In genomic region chr4:103099691-103100392, GRCh38 we compare ENCODE assay signal across 8 cellular contexts. TPM values are rescaled to one million over a fixed set of nuclear protein-coding genes. Genes with fewer than 3 reads are reported as not detected.
A peak's percentile ranks its signal among the peaks of the same experiment; 100 is the strongest.
DNase-seq lines count a peak whose midpoint lies in the region; ATAC-seq and TF ChIP-seq lines count a peak whose summit lies in the region.

Gene BDH2 (minus strand): TSS chr4:103099834. CDS start chr4:103096254, 3,580 bp downstream.

- H3K36me3 Mint-ChIP-seq in mesothelial cell of epicardium = peaks cover 4% of the 10 kb centered on the region

- DNase-seq in DMS79 (lab: John Stamatoyannopoulos, UW) (peak; percentile 34), HPDE6-E6E7 (ENCODE audit: extremely low spot score) (peak; percentile 76), NCI-H82 treated with DMSO at 0.1 percent for 48 hours (lab: John Stamatoyannopoulos, UW; ENCODE audit: unreplicated experiment) (peak; percentile 78), epithelial cell of proximal tubule (ENCODE audit: low read depth) (peak; percentile 93), mesothelial cell of epicardium (ENCODE audit: low spot score in 2 of 2, unreplicated experiment in 2 of 2) (no peak)
- peak; percentile 31 for DNase-seq in activated CD8-positive, alpha-beta memory T cell treated with anti-CD3 and anti-CD28 coated beads, Interleukin-2, amount 50 U/mL, for 1 hour (ENCODE audit: extremely low read depth)

- peak within 1 kb of the TSS; percentile 62 for H3K4me3 ChIP-seq in epithelial cell of proximal tubule (ENCODE audit: low read depth, low read length)

- H3K27ac Mint-ChIP-seq in mesothelial cell of epicardium = peak within 1 kb of the TSS; percentile 90

- peak within 1 kb of the TSS; percentile 50 for H3K27ac ChIP-seq in temporal lobe (ENCODE audit: low read depth, low read length)

- peak within 1 kb of the TSS; percentile 83 for H3K4me3 Mint-ChIP-seq in mesothelial cell of epicardium

- TF ChIP-seq CTCF in epithelial cell of proximal tubule (conservative IDR thresholded peaks at IDR 0.05; ENCODE audit: low read depth, low read length) (peak; percentile 69), mesothelial cell of epicardium (IDR thresholded peaks at IDR 0.05; ENCODE audit: unreplicated experiment) (peak; percentile 91)

- no peaks in the 10 kb centered on the region for H3K9me3 Mint-ChIP-seq in mesothelial cell of epicardium

- H3K4me1 Mint-ChIP-seq in mesothelial cell of epicardium = peaks cover 29% of the 10 kb centered on the region

- ATAC-seq in GM21360 (IDR thresholded peaks at IDR 0.05; ENCODE audit: unreplicated experiment) = peak; percentile 96

- H3K27me3 Mint-ChIP-seq in mesothelial cell of epicardium (ENCODE audit: low read depth) = no peaks in the 10 kb centered on the region

RNA-seq across cellular contexts. Expression of gene BDH2, which starts in this region (rescaled TPM):
- 29.4 and 78.4 TPM in 2 replicates for total RNA-seq in epithelial cell of proximal tubule
- 102 to 105 TPM (median 103 TPM) in 3 replicates for total RNA-seq in mesothelial cell of epicardium
- 12.5 TPM for total RNA-seq in temporal lobe

Comparison
In these comparisons a context has a peak if more than half of its experiments do, and no peak if none do; other contexts are left out.
1. DNase-seq: peak in DMS79 (single experiment), HPDE6-E6E7 (single experiment), NCI-H82 treated with DMSO at 0.1 percent for 48 hours (single experiment), activated CD8-positive, alpha-beta memory T cell treated with anti-CD3 and anti-CD28 coated beads, Interleukin-2, amount 50 U/mL, for 1 hour (single experiment) and epithelial cell of proximal tubule (single experiment); none in mesothelial cell of epicardium (0 of 2).